ENCODE assay signal across 18 cellular contexts in genomic region chr9:15785584-15785983, GRCh38.
"Had no signal": no experiment of that assay in that cellular context is flagged by ENCODE, and none has a peak within 500 bp of the region (broad histone marks: within the 10 kb centered on the region; RNA-seq: fewer than 3 reads in every experiment).

No MANE protein-coding gene starts in this region.

- DNase-seq: effector memory CD8-positive, alpha-beta T cell; gastrocnemius medialis; glutamatergic neuron; left cardiac atrium; left ventricle myocardium inferior; mesendoderm; naive thymus-derived CD4-positive, alpha-beta T cell; nephron progenitor cell; psoas muscle; retina; right lobe of liver; spleen; stimulated activated CD4-positive, alpha-beta T cell treated with anti-CD3 and anti-CD28 coated beads, Interleukin-15, amount 100 ng/mL, for 24 hours; stimulated activated CD4-positive, alpha-beta T cell treated with anti-CD3 and anti-CD28 coated beads, Interleukin-1b, Interleukin-23, amount 100 ng/mL, for 48 hours; stimulated activated CD4-positive, alpha-beta T cell treated with anti-CD3 and anti-CD28 coated beads, Interleukin-4, amount 100 ng/mL, for 24 hours; tibial artery; upper lobe of right lung had no signal

- ATAC-seq: effector memory CD8-positive, alpha-beta T cell; gastrocnemius medialis; left cardiac atrium; naive thymus-derived CD4-positive, alpha-beta T cell; psoas muscle; right lobe of liver; stimulated activated memory B cell treated with anti-CD40 and anti-IgM and Interleukin-4, amounts not matched to agents 10 μg/mL and 1 μg/mL and 100 μg/mL, for 72 hours; upper lobe of right lung had no signal
